In genomic region chr7:98956469-98956868, GRCh38 we compare ENCODE assay signal across 26 cellular contexts.
DNase-seq lines count a peak whose midpoint lies in the region; ATAC-seq and TF ChIP-seq lines count a peak whose summit lies in the region.
"Had no signal": no experiment of that assay in that cellular context is flagged by ENCODE, and none has a peak within 500 bp of the region (broad histone marks: within the 10 kb centered on the region; RNA-seq: fewer than 3 reads in every experiment).

No MANE protein-coding gene starts in this region.

- H3K27me3 ChIP-seq in dorsolateral prefrontal cortex (no peaks in the 10 kb centered on the region), left ventricle myocardium inferior (ENCODE audit: low read depth) (no peaks in the 10 kb centered on the region), psoas muscle (ENCODE audit: insufficient read depth in 3 of 3, low read length in 2 of 3) (no peaks in the 10 kb centered on the region)

- H3K9me3 ChIP-seq in left ventricle myocardium inferior (replicated peaks) = no peaks in the 10 kb centered on the region
- H3K9me3 ChIP-seq in psoas muscle = no peaks in the 10 kb centered on the region

- TF ChIP-seq CTCF in AG10803 (conservative IDR thresholded peaks at IDR 0.05; ENCODE audit: low read length) = no peak
- no peak for TF ChIP-seq CTCF in dorsolateral prefrontal cortex (IDR thresholded peaks at IDR 0.05 in 54 of 56, conservative IDR thresholded peaks at IDR 0.05 in 2 of 56; ENCODE audit: low read depth in 1 of 56, partially characterized antibody in 56 of 56)
- no peak for TF ChIP-seq CTCF in left ventricle myocardium inferior (IDR thresholded peaks at IDR 0.05; ENCODE audit: borderline replicate concordance)
- TF ChIP-seq CTCF in psoas muscle (IDR thresholded peaks at IDR 0.05) = no peak

- peaks cover 18% of the 10 kb centered on the region for H3K4me1 ChIP-seq in left ventricle myocardium inferior
- H3K4me1 ChIP-seq in psoas muscle = no peaks in the 10 kb centered on the region

- 63 to 78% (median 68%) methylated on average over 9 of the region's 9 CpGs for WGBS in psoas muscle, 3 donors

- intact Hi-C loops in dorsolateral prefrontal cortex (cut with DNase I) (no loop called here), left ventricle myocardium inferior (cut with micrococcal nuclease) (no loop called here), psoas muscle (cut with DNase I) (no loop called here)

- DNase-seq in AG10803 (ENCODE audit: low read depth) (peak; percentile 61), dorsolateral prefrontal cortex (peak in 1 of 10 donors; percentile 32), left ventricle myocardium inferior (peak; percentile 29), psoas muscle (no peak), GF-D8 (lab: John Stamatoyannopoulos, UW) (no peak), mesenteric fat pad (ENCODE audit: low spot score) (no peak), NCI-H69 (lab: John Stamatoyannopoulos, UW) (no peak)
- DNase-seq: AML-193; C1 segment of cervical spinal cord; CD4-positive, alpha-beta memory T cell; COR-L47; DMS53; H9; HFFc6; KBM-7; MV-4-11; NCI-H1105; NCI-H1436 treated with DMSO at 0.1 percent for 48 hours; NCI-H2029; NCI-H446; NCI-H524 treated with DMSO at 0.1 percent for 48 hours; NCI-H82; RPMI8226; SHP77 treated with DMSO at 0.1 percent for 48 hours had no signal

- H3K27ac ChIP-seq in dorsolateral prefrontal cortex = peak overlapping the region in 53 of 59 donors; percentile 17 to 89 (median 61)
- peak overlapping the region; percentile 85 for H3K27ac ChIP-seq in left ventricle myocardium inferior (replicated peaks)
- H3K27ac ChIP-seq in psoas muscle = peak overlapping the region; percentile 68

- peak; percentile 76 to 88 (median 88) for ATAC-seq in psoas muscle
- no peak for ATAC-seq in GM21619 (IDR thresholded peaks at IDR 0.05; ENCODE audit: unreplicated experiment)
- ATAC-seq: GM23338 had no signal

- H3K36me3 ChIP-seq in left ventricle myocardium inferior (peaks cover 100% of the 10 kb centered on the region), psoas muscle (ENCODE audit: insufficient read depth in 1 of 2, low read depth in 1 of 2) (peaks cover 12 to 100% of the 10 kb centered on the region in 2 donors)

- H3K4me3 ChIP-seq in AG10803 (ENCODE audit: low read length) (no peak overlapping the region), dorsolateral prefrontal cortex (no peak overlapping the region), left ventricle myocardium inferior (no peak overlapping the region), psoas muscle (no peak overlapping the region)
- H3K4me3 ChIP-seq: GM23338 had no signal

Comparison
In these comparisons a context has a peak if more than half of its experiments do, and no peak if none do; other contexts are left out.
1. DNase-seq: peak in AG10803 (single experiment) and left ventricle myocardium inferior (single experiment); none in psoas muscle (0 of 2), GF-D8 (single experiment), mesenteric fat pad (single experiment) and NCI-H69 (single experiment).
2. Peak in every context shown above with its lines, with median percentiles within 50 percentile points of each other: H3K27ac ChIP-seq.